ENCODE assay signal across 13 cellular contexts in the genomic region with DNA sequence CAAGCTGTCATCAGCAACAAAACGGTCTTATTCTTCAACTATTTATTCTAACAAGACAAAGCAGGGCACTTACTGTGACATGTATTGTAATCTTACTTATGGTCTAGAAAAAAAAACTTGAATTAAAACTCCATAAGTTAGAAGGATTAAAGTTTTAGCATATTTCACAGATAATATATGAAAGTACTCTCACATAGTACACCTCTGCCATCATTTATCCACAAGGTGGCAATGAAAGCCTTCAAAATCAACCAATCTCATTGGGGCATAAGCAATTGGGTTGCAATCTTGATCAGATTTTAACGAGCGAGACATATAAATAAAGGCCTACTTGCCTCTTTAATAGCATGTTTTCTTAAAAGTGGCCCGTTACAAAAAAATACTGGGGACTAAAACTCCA.
A peak's percentile ranks its signal among the peaks of the same experiment; 100 is the strongest.
DNase-seq lines count a peak whose midpoint lies in the region; ATAC-seq and TF ChIP-seq lines count a peak whose summit lies in the region.
"Had no signal": no experiment of that assay in that cellular context is flagged by ENCODE, and none has a peak within 500 bp of the region (broad histone marks: within the 10 kb centered on the region; RNA-seq: fewer than 3 reads in every experiment).

No MANE protein-coding gene starts in this region.

- H3K27ac Mint-ChIP-seq in brain = peak overlapping the region in 1 of 5 experiments; percentile 3
- no peak overlapping the region for H3K27ac Mint-ChIP-seq in stimulated activated memory B cell treated with anti-CD40 and anti-IgM and Interleukin-4, amounts not matched to agents 10 μg/mL and 1 μg/mL and 100 μg/mL, for 72 hours
- H3K27ac Mint-ChIP-seq: activated naive CD8-positive, alpha-beta T cell; T-helper 17 cell had no signal

- peaks cover 0 to 2% (median 0%) of the 10 kb centered on the region in 5 experiments for H3K9me3 Mint-ChIP-seq in brain
- H3K9me3 Mint-ChIP-seq in stimulated activated memory B cell treated with anti-CD40 and anti-IgM and Interleukin-4, amounts not matched to agents 10 μg/mL and 1 μg/mL and 100 μg/mL, for 72 hours = no peaks in the 10 kb centered on the region

- TF ChIP-seq RAD21 in neural cell (conservative IDR thresholded peaks at IDR 0.05) = peak; percentile 63

- H3K9me2 ChIP-seq in neural cell (ENCODE audit: insufficient read depth, low read length) = no peaks in the 10 kb centered on the region

- no peaks in the 10 kb centered on the region for H3K36me3 ChIP-seq in neural cell (ENCODE audit: insufficient read depth, low read length)

- H3K4me1 Mint-ChIP-seq in brain = peaks cover 11% of the 10 kb centered on the region
- H3K4me1 Mint-ChIP-seq in stimulated activated memory B cell treated with anti-CD40 and anti-IgM and Interleukin-4, amounts not matched to agents 10 μg/mL and 1 μg/mL and 100 μg/mL, for 72 hours = no peaks in the 10 kb centered on the region
- H3K4me1 Mint-ChIP-seq: T-helper 17 cell had no signal

- no peak overlapping the region for H3K4me3 ChIP-seq in neural cell (ENCODE audit: low read length)

- H3K4me3 Mint-ChIP-seq in brain = no peak overlapping the region
- no peak overlapping the region for H3K4me3 Mint-ChIP-seq in stimulated activated memory B cell treated with anti-CD40 and anti-IgM and Interleukin-4, amounts not matched to agents 10 μg/mL and 1 μg/mL and 100 μg/mL, for 72 hours
- H3K4me3 Mint-ChIP-seq: activated naive CD8-positive, alpha-beta T cell; T-helper 17 cell had no signal

- no peaks in the 10 kb centered on the region for H3K36me3 Mint-ChIP-seq in brain
- no peaks in the 10 kb centered on the region for H3K36me3 Mint-ChIP-seq in stimulated activated memory B cell treated with anti-CD40 and anti-IgM and Interleukin-4, amounts not matched to agents 10 μg/mL and 1 μg/mL and 100 μg/mL, for 72 hours
- H3K36me3 Mint-ChIP-seq: activated naive CD8-positive, alpha-beta T cell had no signal

- no peak overlapping the region for H3K4me2 ChIP-seq in neural cell (ENCODE audit: low read length)

- TF ChIP-seq EP300 in neural cell (conservative IDR thresholded peaks at IDR 0.05; ENCODE audit: poor library complexity, severe bottlenecking) = no peak

- no peak overlapping the region for H2AFZ ChIP-seq in neural cell (ENCODE audit: low read depth, low read length)

- H4K20me1 ChIP-seq in neural cell (ENCODE audit: insufficient read depth) = no peaks in the 10 kb centered on the region

- ATAC-seq in GM18502 (IDR thresholded peaks at IDR 0.05; ENCODE audit: poor library complexity, unreplicated experiment) = no peak
- no peak for ATAC-seq in stimulated activated memory B cell treated with anti-CD40 and anti-IgM and Interleukin-4, amounts not matched to agents 10 μg/mL and 1 μg/mL and 100 μg/mL, for 72 hours
- ATAC-seq: T-helper 17 cell had no signal

- TF ChIP-seq CTCF in brain (conservative IDR thresholded peaks at IDR 0.05) = peak; percentile 43 to 66
- TF ChIP-seq CTCF in neural cell (IDR thresholded peaks at IDR 0.05; ENCODE audit: poor library complexity, severe bottlenecking) = peak; percentile 58

- no peak overlapping the region for H3K9ac ChIP-seq in neural cell (ENCODE audit: low read length)

- H3K79me2 ChIP-seq in neural cell (replicated peaks; ENCODE audit: insufficient read depth, low read length) = no peaks in the 10 kb centered on the region

- DNase-seq in EL (peak; percentile 47), NCI-H345 (lab: John Stamatoyannopoulos, UW) (peak; percentile 32), HuH-7.5 (ENCODE audit: low spot score) (no peak), caudate nucleus (lab: John Stamatoyannopoulos, UW) (no peak)
- DNase-seq: DMS79, NCI-H1048, T-helper 17 cell had no signal

- no peaks in the 10 kb centered on the region for H3F3A ChIP-seq in neural cell (ENCODE audit: insufficient read depth, low read length, poor library complexity, severe bottlenecking)

- no peaks in the 10 kb centered on the region for H3K27me3 Mint-ChIP-seq in brain
- H3K27me3 Mint-ChIP-seq in stimulated activated memory B cell treated with anti-CD40 and anti-IgM and Interleukin-4, amounts not matched to agents 10 μg/mL and 1 μg/mL and 100 μg/mL, for 72 hours = no peaks in the 10 kb centered on the region
- H3K27me3 Mint-ChIP-seq: activated naive CD8-positive, alpha-beta T cell; T-helper 17 cell had no signal

- no peaks in the 10 kb centered on the region for H3K27me3 ChIP-seq in neural cell (ENCODE audit: insufficient read depth, low read depth, low read length)

- H3K27ac ChIP-seq in neural cell (ENCODE audit: low read length) (no peak overlapping the region), caudate nucleus (ENCODE audit: low read depth, low read length) (no peak overlapping the region)
- H3K27ac ChIP-seq: HL-60 had no signal

- no peaks in the 10 kb centered on the region for H3K9me3 ChIP-seq in neural cell (ENCODE audit: low read length)

TF ChIP-seq in neural cell, 6 proteins besides CTCF, POLR2A, EP300 and RAD21:
- TF ChIP-seq SMC3 (conservative IDR thresholded peaks at IDR 0.05; ENCODE audit: poor library complexity) (peak; percentile 47), MXI1 (conservative IDR thresholded peaks at IDR 0.05; ENCODE audit: poor library complexity, severe bottlenecking) (no peak)

Comparison
In these comparisons a context has a peak if more than half of its experiments do, and no peak if none do; other contexts are left out.
1. DNase-seq: peak in EL (single experiment) and NCI-H345 (single experiment); none in HuH-7.5 (single experiment) and caudate nucleus (0 of 61).